1 cellular context compared by ENCODE assay signal in the genomic region with DNA sequence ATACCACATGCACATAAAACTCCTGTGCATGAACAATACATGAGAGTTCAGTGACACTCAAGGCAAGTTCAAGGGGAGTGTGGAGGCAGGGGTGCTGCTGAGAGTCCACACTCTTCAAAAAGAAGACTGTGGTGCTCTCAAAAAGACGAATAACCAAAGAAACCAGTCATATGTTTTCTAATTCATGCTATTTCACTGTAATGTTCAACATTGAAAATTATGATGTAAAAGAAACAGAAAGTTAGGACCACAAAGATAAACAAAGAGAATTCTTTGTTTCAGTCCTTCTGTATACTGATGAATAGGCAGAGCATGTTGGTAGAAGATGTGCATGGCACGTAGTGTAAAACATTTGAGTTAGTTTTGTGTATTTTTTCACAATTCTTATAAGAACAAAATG.
TF ChIP-seq lines count a peak whose summit lies in the region.

No MANE protein-coding gene starts in this region.

TF ChIP-seq in GM12878, 131 proteins besides CTCF, POLR2A, EP300 and RAD21 (continued from another document):
- TF ChIP-seq, protein P1, sequence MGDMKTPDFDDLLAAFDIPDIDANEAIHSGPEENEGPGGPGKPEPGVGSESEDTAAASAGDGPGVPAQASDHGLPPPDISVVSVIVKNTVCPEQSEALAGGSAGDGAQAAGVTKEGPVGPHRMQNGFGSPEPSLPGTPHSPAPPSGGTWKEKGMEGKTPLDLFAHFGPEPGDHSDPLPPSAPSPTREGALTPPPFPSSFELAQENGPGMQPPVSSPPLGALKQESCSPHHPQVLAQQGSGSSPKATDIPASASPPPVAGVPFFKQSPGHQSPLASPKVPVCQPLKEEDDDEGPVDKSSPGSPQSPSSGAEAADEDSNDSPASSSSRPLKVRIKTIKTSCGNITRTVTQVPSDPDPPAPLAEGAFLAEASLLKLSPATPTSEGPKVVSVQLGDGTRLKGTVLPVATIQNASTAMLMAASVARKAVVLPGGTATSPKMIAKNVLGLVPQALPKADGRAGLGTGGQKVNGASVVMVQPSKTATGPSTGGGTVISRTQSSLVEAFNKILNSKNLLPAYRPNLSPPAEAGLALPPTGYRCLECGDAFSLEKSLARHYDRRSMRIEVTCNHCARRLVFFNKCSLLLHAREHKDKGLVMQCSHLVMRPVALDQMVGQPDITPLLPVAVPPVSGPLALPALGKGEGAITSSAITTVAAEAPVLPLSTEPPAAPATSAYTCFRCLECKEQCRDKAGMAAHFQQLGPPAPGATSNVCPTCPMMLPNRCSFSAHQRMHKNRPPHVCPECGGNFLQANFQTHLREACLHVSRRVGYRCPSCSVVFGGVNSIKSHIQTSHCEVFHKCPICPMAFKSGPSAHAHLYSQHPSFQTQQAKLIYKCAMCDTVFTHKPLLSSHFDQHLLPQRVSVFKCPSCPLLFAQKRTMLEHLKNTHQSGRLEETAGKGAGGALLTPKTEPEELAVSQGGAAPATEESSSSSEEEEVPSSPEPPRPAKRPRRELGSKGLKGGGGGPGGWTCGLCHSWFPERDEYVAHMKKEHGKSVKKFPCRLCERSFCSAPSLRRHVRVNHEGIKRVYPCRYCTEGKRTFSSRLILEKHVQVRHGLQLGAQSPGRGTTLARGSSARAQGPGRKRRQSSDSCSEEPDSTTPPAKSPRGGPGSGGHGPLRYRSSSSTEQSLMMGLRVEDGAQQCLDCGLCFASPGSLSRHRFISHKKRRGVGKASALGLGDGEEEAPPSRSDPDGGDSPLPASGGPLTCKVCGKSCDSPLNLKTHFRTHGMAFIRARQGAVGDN (IDR thresholded peaks at IDR 0.05): peak; percentile 40; the same call in 1 of the 2 replicates
- no peak for TF ChIP-seq HDAC2 (IDR thresholded peaks at IDR 0.05)
- no peak for TF ChIP-seq NFYA (IDR thresholded peaks at IDR 0.05; ENCODE audit: borderline replicate concordance, low read depth, low read length)
- no peak for TF ChIP-seq JUNB (IDR thresholded peaks at IDR 0.05)
- TF ChIP-seq, protein P2, sequence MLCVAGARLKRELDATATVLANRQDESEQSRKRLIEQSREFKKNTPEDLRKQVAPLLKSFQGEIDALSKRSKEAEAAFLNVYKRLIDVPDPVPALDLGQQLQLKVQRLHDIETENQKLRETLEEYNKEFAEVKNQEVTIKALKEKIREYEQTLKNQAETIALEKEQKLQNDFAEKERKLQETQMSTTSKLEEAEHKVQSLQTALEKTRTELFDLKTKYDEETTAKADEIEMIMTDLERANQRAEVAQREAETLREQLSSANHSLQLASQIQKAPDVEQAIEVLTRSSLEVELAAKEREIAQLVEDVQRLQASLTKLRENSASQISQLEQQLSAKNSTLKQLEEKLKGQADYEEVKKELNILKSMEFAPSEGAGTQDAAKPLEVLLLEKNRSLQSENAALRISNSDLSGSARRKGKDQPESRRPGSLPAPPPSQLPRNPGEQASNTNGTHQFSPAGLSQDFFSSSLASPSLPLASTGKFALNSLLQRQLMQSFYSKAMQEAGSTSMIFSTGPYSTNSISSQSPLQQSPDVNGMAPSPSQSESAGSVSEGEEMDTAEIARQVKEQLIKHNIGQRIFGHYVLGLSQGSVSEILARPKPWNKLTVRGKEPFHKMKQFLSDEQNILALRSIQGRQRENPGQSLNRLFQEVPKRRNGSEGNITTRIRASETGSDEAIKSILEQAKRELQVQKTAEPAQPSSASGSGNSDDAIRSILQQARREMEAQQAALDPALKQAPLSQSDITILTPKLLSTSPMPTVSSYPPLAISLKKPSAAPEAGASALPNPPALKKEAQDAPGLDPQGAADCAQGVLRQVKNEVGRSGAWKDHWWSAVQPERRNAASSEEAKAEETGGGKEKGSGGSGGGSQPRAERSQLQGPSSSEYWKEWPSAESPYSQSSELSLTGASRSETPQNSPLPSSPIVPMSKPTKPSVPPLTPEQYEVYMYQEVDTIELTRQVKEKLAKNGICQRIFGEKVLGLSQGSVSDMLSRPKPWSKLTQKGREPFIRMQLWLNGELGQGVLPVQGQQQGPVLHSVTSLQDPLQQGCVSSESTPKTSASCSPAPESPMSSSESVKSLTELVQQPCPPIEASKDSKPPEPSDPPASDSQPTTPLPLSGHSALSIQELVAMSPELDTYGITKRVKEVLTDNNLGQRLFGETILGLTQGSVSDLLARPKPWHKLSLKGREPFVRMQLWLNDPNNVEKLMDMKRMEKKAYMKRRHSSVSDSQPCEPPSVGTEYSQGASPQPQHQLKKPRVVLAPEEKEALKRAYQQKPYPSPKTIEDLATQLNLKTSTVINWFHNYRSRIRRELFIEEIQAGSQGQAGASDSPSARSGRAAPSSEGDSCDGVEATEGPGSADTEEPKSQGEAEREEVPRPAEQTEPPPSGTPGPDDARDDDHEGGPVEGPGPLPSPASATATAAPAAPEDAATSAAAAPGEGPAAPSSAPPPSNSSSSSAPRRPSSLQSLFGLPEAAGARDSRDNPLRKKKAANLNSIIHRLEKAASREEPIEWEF (IDR thresholded peaks at IDR 0.05; ENCODE audit: insufficient replicate concordance, low read depth, low read length): no peak
- TF ChIP-seq, protein P3, sequence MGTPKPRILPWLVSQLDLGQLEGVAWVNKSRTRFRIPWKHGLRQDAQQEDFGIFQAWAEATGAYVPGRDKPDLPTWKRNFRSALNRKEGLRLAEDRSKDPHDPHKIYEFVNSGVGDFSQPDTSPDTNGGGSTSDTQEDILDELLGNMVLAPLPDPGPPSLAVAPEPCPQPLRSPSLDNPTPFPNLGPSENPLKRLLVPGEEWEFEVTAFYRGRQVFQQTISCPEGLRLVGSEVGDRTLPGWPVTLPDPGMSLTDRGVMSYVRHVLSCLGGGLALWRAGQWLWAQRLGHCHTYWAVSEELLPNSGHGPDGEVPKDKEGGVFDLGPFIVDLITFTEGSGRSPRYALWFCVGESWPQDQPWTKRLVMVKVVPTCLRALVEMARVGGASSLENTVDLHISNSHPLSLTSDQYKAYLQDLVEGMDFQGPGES (IDR thresholded peaks at IDR 0.05): no peak
- TF ChIP-seq ETV6 (conservative IDR thresholded peaks at IDR 0.05 in 1 of 2, IDR thresholded peaks at IDR 0.05 in 1 of 2; ENCODE audit: borderline replicate concordance in 1 of 2, low read depth in 1 of 2): no peak
- no peak for TF ChIP-seq MYC (IDR thresholded peaks at IDR 0.05; ENCODE audit: insufficient read depth, insufficient read length, insufficient replicate concordance, low read length, severe bottlenecking)
- TF ChIP-seq ZNF622 (IDR thresholded peaks at IDR 0.05): no peak
- TF ChIP-seq SIX5 (IDR thresholded peaks at IDR 0.05; ENCODE audit: low read depth, low read length, severe bottlenecking): no peak
- no peak for TF ChIP-seq SUPT20H (IDR thresholded peaks at IDR 0.05; ENCODE audit: borderline replicate concordance, control insufficient read depth, low read depth, low read length)
- TF ChIP-seq RCOR1 (conservative IDR thresholded peaks at IDR 0.05; ENCODE audit: low read depth, low read length): no peak
- TF ChIP-seq NR2C1 (IDR thresholded peaks at IDR 0.05): no peak
- no peak for TF ChIP-seq SREBF2 (IDR thresholded peaks at IDR 0.05; ENCODE audit: low read length)
- TF ChIP-seq HDAC6 (IDR thresholded peaks at IDR 0.05; ENCODE audit: unreplicated experiment): no peak
- no peak for TF ChIP-seq POU2F2 (IDR thresholded peaks at IDR 0.05; ENCODE audit: borderline replicate concordance, low read depth, low read length)
- no peak for TF ChIP-seq SMARCA5 (IDR thresholded peaks at IDR 0.05)
- TF ChIP-seq, protein P4, sequence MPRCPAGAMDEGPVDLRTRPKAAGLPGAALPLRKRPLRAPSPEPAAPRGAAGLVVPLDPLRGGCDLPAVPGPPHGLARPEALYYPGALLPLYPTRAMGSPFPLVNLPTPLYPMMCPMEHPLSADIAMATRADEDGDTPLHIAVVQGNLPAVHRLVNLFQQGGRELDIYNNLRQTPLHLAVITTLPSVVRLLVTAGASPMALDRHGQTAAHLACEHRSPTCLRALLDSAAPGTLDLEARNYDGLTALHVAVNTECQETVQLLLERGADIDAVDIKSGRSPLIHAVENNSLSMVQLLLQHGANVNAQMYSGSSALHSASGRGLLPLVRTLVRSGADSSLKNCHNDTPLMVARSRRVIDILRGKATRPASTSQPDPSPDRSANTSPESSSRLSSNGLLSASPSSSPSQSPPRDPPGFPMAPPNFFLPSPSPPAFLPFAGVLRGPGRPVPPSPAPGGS (IDR thresholded peaks at IDR 0.05; ENCODE audit: borderline replicate concordance, insufficient read depth, low read depth, low read length, poor library complexity, severe bottlenecking): no peak
- peak; percentile 64; the same call in 1 of the 2 replicates for TF ChIP-seq MTA2 (IDR thresholded peaks at IDR 0.05; ENCODE audit: low read depth)
- no peak for TF ChIP-seq JUND (IDR thresholded peaks at IDR 0.05; ENCODE audit: low read depth, low read length)
- no peak for TF ChIP-seq TCF12 (IDR thresholded peaks at IDR 0.05; ENCODE audit: low read depth, low read length)
- no peak for TF ChIP-seq ZSCAN29 (IDR thresholded peaks at IDR 0.05)
- TF ChIP-seq IKZF1 (conservative IDR thresholded peaks at IDR 0.05): no peak
- TF ChIP-seq BHLHE40 (IDR thresholded peaks at IDR 0.05; ENCODE audit: borderline replicate concordance in 1 of 2, low read depth in 2 of 2, low read length in 1 of 2): 0 out of 4 replicates have a peak, but pooled peaks of 1 of the 2 experiments have one; percentile 24
- TF ChIP-seq IKZF2 (IDR thresholded peaks at IDR 0.05): peak in 1 of 2 experiments; percentile 36; a peak in 1 of 4 replicates
- no peak for TF ChIP-seq TCF3 (IDR thresholded peaks at IDR 0.05; ENCODE audit: borderline replicate concordance, insufficient read depth, low read depth, low read length)
- no peak for TF ChIP-seq PAX8 (IDR thresholded peaks at IDR 0.05)
- TF ChIP-seq, protein P5, sequence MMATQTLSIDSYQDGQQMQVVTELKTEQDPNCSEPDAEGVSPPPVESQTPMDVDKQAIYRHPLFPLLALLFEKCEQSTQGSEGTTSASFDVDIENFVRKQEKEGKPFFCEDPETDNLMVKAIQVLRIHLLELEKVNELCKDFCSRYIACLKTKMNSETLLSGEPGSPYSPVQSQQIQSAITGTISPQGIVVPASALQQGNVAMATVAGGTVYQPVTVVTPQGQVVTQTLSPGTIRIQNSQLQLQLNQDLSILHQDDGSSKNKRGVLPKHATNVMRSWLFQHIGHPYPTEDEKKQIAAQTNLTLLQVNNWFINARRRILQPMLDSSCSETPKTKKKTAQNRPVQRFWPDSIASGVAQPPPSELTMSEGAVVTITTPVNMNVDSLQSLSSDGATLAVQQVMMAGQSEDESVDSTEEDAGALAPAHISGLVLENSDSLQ (IDR thresholded peaks at IDR 0.05): no peak
- TF ChIP-seq ZNF24 (IDR thresholded peaks at IDR 0.05): peak; percentile 17; the same call in 1 of the 2 replicates
- TF ChIP-seq EED (IDR thresholded peaks at IDR 0.05; ENCODE audit: low read depth): no peak
